1 cellular context compared by ENCODE assay signal in genomic region chr11:19578871-19579270, GRCh38.
TF ChIP-seq lines count a peak whose summit lies in the region.

No MANE protein-coding gene starts in this region.

TF ChIP-seq in IMR-90, 13 proteins besides CTCF, POLR2A, EP300 and RAD21 (continued from another document):
- TF ChIP-seq NFE2L2 (IDR thresholded peaks at IDR 0.05; ENCODE audit: low read depth, low read length): no peak
- no peak for TF ChIP-seq RCOR1 (IDR thresholded peaks at IDR 0.05; ENCODE audit: insufficient replicate concordance, low read length)
- no peak for TF ChIP-seq ELK1 (IDR thresholded peaks at IDR 0.05; ENCODE audit: borderline replicate concordance, low read depth, low read length)
- no peak for TF ChIP-seq RFX5 (IDR thresholded peaks at IDR 0.05; ENCODE audit: low read depth, low read length)
- no peak for TF ChIP-seq SMC3 (IDR thresholded peaks at IDR 0.05; ENCODE audit: low read depth, low read length)
- TF ChIP-seq MAZ (IDR thresholded peaks at IDR 0.05; ENCODE audit: borderline replicate concordance, low read depth, low read length): no peak
TF ChIP-seq in IMR-90: peak in this region for 0.
